In the genomic region with DNA sequence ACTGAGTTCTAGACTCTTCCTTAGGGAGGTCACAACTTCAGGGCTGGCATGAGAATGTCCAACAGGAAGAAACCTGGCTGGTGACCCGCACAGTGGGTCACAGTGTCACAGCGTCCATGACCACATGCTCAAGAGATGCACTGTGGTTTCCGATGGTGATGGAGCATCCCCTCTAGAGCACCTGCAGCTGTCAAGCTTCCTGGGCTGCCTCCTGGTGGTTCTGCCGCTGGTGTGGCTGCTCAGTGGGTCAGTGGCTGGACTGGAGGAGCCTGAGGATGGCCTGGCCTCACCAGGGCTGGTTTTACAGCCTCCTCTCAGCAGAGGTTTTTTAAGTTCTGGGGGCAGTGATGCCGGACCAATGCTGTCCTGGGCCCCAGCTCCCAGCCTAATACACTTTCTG, we compare ENCODE assay signal across 21 cellular contexts.
DNase-seq lines count a peak whose midpoint lies in the region; ATAC-seq and TF ChIP-seq lines count a peak whose summit lies in the region.
"Had no signal": no experiment of that assay in that cellular context is flagged by ENCODE, and none has a peak within 500 bp of the region (broad histone marks: within the 10 kb centered on the region; RNA-seq: fewer than 3 reads in every experiment).

No MANE protein-coding gene starts in this region.

- no peak overlapping the region for H3K27ac Mint-ChIP-seq in GM23338
- H3K27ac Mint-ChIP-seq in activated T-helper 17 cell treated with anti-CD3 and anti-CD28 coated beads, Interleukin-2, amount 50 U/mL, for 72 hours: peak overlapping the region; percentile 5
- H3K27ac Mint-ChIP-seq: B cell; CD4-positive, alpha-beta T cell; HFFc6 had no signal

- no peak overlapping the region for H3K27ac ChIP-seq in GM23338 (ENCODE audit: low read depth)

- TF ChIP-seq CTCF in BE2C (IDR thresholded peaks at IDR 0.05; ENCODE audit: low read depth, low read length): peak; percentile 22; the same call in 1 of the 2 replicates
- TF ChIP-seq CTCF in GM23338 (conservative IDR thresholded peaks at IDR 0.05; ENCODE audit: low read depth in 2 of 2): peak in 1 of 2 experiments; percentile 42; a peak in 2 of 4 replicates
- TF ChIP-seq CTCF in retinal pigment epithelial cell (conservative IDR thresholded peaks at IDR 0.05; ENCODE audit: low read depth, low read length): peak; percentile 25

- peaks cover 14% of the 10 kb centered on the region for H3K4me1 ChIP-seq in BE2C
- no peaks in the 10 kb centered on the region for H3K4me1 ChIP-seq in GM23338 (ENCODE audit: insufficient read depth)

- H3K9me2 ChIP-seq in GM23338 (ENCODE audit: insufficient read depth): no peaks in the 10 kb centered on the region

- H3K9me3 ChIP-seq in BE2C: no peaks in the 10 kb centered on the region

- no peaks in the 10 kb centered on the region for H3K27me3 ChIP-seq in BE2C
- no peaks in the 10 kb centered on the region for H3K27me3 ChIP-seq in GM23338 (ENCODE audit: insufficient read depth)

- no peaks in the 10 kb centered on the region; the same call in 2 of the 3 replicates for H3K4me1 Mint-ChIP-seq in GM23338
- no peaks in the 10 kb centered on the region for H3K4me1 Mint-ChIP-seq in activated T-helper 17 cell treated with anti-CD3 and anti-CD28 coated beads, Interleukin-2, amount 50 U/mL, for 72 hours
- H3K4me1 Mint-ChIP-seq: B cell had no signal

- peaks cover 12% of the 10 kb centered on the region for H3K27me3 Mint-ChIP-seq in GM23338 (ENCODE audit: insufficient read depth, low read depth, poor library complexity)
- no peaks in the 10 kb centered on the region for H3K27me3 Mint-ChIP-seq in activated T-helper 17 cell treated with anti-CD3 and anti-CD28 coated beads, Interleukin-2, amount 50 U/mL, for 72 hours
- H3K27me3 Mint-ChIP-seq: CD4-positive, alpha-beta T cell had no signal

- no peak overlapping the region for H3K4me3 Mint-ChIP-seq in GM23338
- no peak overlapping the region for H3K4me3 Mint-ChIP-seq in activated T-helper 17 cell treated with anti-CD3 and anti-CD28 coated beads, Interleukin-2, amount 50 U/mL, for 72 hours
- H3K4me3 Mint-ChIP-seq: B cell; CD4-positive, alpha-beta T cell; HFFc6 had no signal

- no peaks in the 10 kb centered on the region for H3K36me3 ChIP-seq in BE2C
- H3K36me3 ChIP-seq in GM23338 (ENCODE audit: insufficient read depth): no peaks in the 10 kb centered on the region

- H3K9me3 Mint-ChIP-seq in GM23338: no peaks in the 10 kb centered on the region
- no peaks in the 10 kb centered on the region for H3K9me3 Mint-ChIP-seq in activated T-helper 17 cell treated with anti-CD3 and anti-CD28 coated beads, Interleukin-2, amount 50 U/mL, for 72 hours
- H3K9me3 Mint-ChIP-seq: CD4-positive, alpha-beta T cell; HFFc6 had no signal

- H3F3A ChIP-seq in GM23338 (replicated peaks; ENCODE audit: low read depth): no peaks in the 10 kb centered on the region

- H4K20me1 ChIP-seq in GM23338 (replicated peaks; ENCODE audit: insufficient read depth): no peaks in the 10 kb centered on the region

- H3K36me3 Mint-ChIP-seq in GM23338 (ENCODE audit: low read depth): no peaks in the 10 kb centered on the region
- no peaks in the 10 kb centered on the region for H3K36me3 Mint-ChIP-seq in activated T-helper 17 cell treated with anti-CD3 and anti-CD28 coated beads, Interleukin-2, amount 50 U/mL, for 72 hours (ENCODE audit: low read depth)

- no peak overlapping the region for H2AFZ ChIP-seq in GM23338

- no peak overlapping the region for H3K4me2 ChIP-seq in GM23338

- no peaks in the 10 kb centered on the region for H3K79me2 ChIP-seq in GM23338 (replicated peaks; ENCODE audit: insufficient read depth)

- DNase-seq in BE2C (no peak), GM23338 (ENCODE audit: low spot score) (no peak), retinal pigment epithelial cell (ENCODE audit: low read depth) (no peak)
- DNase-seq: Calu3; CD4-positive, alpha-beta T cell; DMS79; GOT3; HFFc6; IMR-90; Kasumi-1; NCI-H1930; NCI-H2171 treated with DMSO at 0.1 percent for 48 hours; NCI-H446 treated with DMSO at 0.1 percent for 48 hours; SHP77 treated with DMSO at 0.1 percent for 48 hours; T-helper 1 cell had no signal

- ATAC-seq in GM23338 (peak; percentile 33; the same call in 2 of the 3 replicates), HG02763 (IDR thresholded peaks at IDR 0.05; ENCODE audit: unreplicated experiment) (no peak), HG03565 (IDR thresholded peaks at IDR 0.05; ENCODE audit: unreplicated experiment) (no peak), GM21360 (IDR thresholded peaks at IDR 0.05; ENCODE audit: unreplicated experiment) (no peak)
- ATAC-seq in activated T-helper 17 cell treated with anti-CD3 and anti-CD28 coated beads, Interleukin-2, amount 50 U/mL, for 72 hours (replicated peaks): no peak
- ATAC-seq: SK-N-SH treated with all-trans-retinoic acid at 6 μM for 48 hours had no signal

- H3K4me3 ChIP-seq in BE2C (ENCODE audit: low read depth, low read length) (no peak overlapping the region), GM23338 (no peak overlapping the region), retinal pigment epithelial cell (ENCODE audit: low read length) (no peak overlapping the region)

TF ChIP-seq in GM23338, 12 proteins besides CTCF, POLR2A, EP300 and RAD21 (continues in another document):
- no peak for TF ChIP-seq EZH2 (IDR thresholded peaks at IDR 0.05; ENCODE audit: low read depth, unreplicated experiment)
- no peak for TF ChIP-seq REST (IDR thresholded peaks at IDR 0.05; ENCODE audit: unreplicated experiment)
- TF ChIP-seq, protein P1, sequence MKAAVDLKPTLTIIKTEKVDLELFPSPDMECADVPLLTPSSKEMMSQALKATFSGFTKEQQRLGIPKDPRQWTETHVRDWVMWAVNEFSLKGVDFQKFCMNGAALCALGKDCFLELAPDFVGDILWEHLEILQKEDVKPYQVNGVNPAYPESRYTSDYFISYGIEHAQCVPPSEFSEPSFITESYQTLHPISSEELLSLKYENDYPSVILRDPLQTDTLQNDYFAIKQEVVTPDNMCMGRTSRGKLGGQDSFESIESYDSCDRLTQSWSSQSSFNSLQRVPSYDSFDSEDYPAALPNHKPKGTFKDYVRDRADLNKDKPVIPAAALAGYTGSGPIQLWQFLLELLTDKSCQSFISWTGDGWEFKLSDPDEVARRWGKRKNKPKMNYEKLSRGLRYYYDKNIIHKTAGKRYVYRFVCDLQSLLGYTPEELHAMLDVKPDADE (IDR thresholded peaks at IDR 0.05): no peak
- no peak for TF ChIP-seq EZH2phosphoT487 (IDR thresholded peaks at IDR 0.05; ENCODE audit: unreplicated experiment)
- TF ChIP-seq ZNF331 (CRISPR knock-in tag; IDR thresholded peaks at IDR 0.05; ENCODE audit: low read depth): no peak
- no peak for TF ChIP-seq NANOG (IDR thresholded peaks at IDR 0.05; ENCODE audit: borderline replicate concordance)
- no peak for TF ChIP-seq CREB1 (CRISPR knock-in tag; IDR thresholded peaks at IDR 0.05; ENCODE audit: low read depth)
